ENCODE assay signal across 8 cellular contexts in the genomic region with DNA sequence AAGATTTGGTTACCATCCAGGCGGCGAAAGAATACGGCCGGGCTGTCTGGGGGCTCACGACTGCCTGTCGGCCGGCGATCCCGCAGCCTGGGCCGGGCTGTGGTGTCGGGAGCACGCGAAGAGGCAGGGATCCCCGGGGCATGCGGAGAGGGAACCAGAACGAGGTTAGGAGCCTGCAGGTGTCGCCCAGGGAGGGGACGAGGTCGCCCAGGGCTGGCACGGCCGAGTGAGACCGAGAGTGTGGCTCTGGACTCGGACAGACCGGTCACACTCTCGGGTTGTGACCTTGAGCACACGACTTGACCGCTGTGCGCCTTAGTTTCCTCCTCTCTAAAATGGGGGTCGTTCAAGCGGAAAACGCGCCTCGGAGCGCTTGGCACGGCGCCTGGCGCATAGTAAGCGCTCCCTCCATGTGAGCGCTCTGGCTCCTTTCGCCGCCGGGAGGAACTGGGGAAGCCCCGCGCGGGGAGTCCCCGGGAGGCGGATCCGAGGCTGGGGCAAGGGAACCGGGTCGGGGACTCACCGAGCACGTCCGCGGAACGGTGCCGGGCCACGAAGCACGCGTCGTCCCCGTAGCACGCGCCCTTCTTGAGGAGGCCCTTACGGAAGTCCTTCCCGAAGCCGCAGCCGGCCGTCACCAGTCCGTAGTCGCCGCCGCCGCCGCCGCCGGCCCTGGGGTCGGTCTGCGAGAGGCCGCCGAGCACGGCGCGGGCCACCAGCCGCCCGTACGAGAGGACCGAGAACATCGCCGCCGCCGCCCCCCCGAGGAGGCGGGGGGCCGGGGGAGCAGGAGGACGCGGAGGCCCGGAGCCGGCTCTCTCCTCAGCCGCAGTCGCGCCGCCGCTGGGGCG. TPM values are rescaled to one million over a fixed set of nuclear protein-coding genes. Genes with fewer than 3 reads are reported as not detected.
DNase-seq lines count a peak whose midpoint lies in the region; ATAC-seq and TF ChIP-seq lines count a peak whose summit lies in the region.

No MANE protein-coding gene starts in this region.

- H3K4me1 Mint-ChIP-seq in chondrocyte (ENCODE audit: low read depth), result peaks cover 55% of the 10 kb centered on the region

- H3K36me3 Mint-ChIP-seq in chondrocyte (ENCODE audit: low read depth), result no peaks in the 10 kb centered on the region

- no peak for TF ChIP-seq RAD21 in Ishikawa (IDR thresholded peaks at IDR 0.05; ENCODE audit: low read depth)

- H3K9me3 Mint-ChIP-seq in chondrocyte (ENCODE audit: low read depth), result no peaks in the 10 kb centered on the region

- peak; percentile 37 for ATAC-seq in GM21515 (IDR thresholded peaks at IDR 0.05; ENCODE audit: unreplicated experiment)
- ATAC-seq in activated CD4-positive, CD25-positive, alpha-beta regulatory T cell treated with anti-CD3 and anti-CD28 coated beads, Interleukin-2, amount 50 U/mL, for 24 hours, result peak; percentile 19 to 25
- ATAC-seq in left lobe of liver, result peak; percentile 60

- DNase-seq in GDM1 (lab: John Stamatoyannopoulos, UW) (peak; percentile 56), chondrocyte (ENCODE audit: low spot score) (peak; percentile 92), left lobe of liver (ENCODE audit: low spot score) (peak; percentile 76), SW 1271 (lab: John Stamatoyannopoulos, UW) (no peak)
- DNase-seq in stimulated activated CD4-positive, alpha-beta T cell treated with anti-CD3 and anti-CD28 coated beads, Interleukin-1b, Interleukin-23, amount 100 ng/mL, for 48 hours, result peak; percentile 74

- no peak for TF ChIP-seq CTCF in chondrocyte (IDR thresholded peaks at IDR 0.05)

- TF ChIP-seq EP300 in Ishikawa (IDR thresholded peaks at IDR 0.05; ENCODE audit: borderline replicate concordance), result no peak

- H3K27ac Mint-ChIP-seq in chondrocyte (ENCODE audit: unreplicated experiment), result peak overlapping the region; percentile 88

- H3K27me3 Mint-ChIP-seq in chondrocyte (ENCODE audit: low read depth), result no peaks in the 10 kb centered on the region

- H3K4me3 Mint-ChIP-seq in chondrocyte (ENCODE audit: unreplicated experiment), result peak overlapping the region; percentile 89

TF ChIP-seq in Ishikawa, 13 proteins besides CTCF, POLR2A, EP300 and RAD21:
- TF ChIP-seq CEBPB (IDR thresholded peaks at IDR 0.05) (no peak), TCF12 (IDR thresholded peaks at IDR 0.05; ENCODE audit: low read depth) (peak; percentile 19; the same call in 1 of the 2 replicates), ZBTB7A (IDR thresholded peaks at IDR 0.05; ENCODE audit: low read depth) (no peak), YY1 (IDR thresholded peaks at IDR 0.05; ENCODE audit: low read depth) (peak; percentile 17; the same call in 1 of the 2 replicates), REST (IDR thresholded peaks at IDR 0.05; ENCODE audit: low read depth) (no peak), TEAD4 (IDR thresholded peaks at IDR 0.05) (0 out of 2 replicates have a peak, but pooled peaks have one; percentile 6), FOXM1 (IDR thresholded peaks at IDR 0.05; ENCODE audit: borderline replicate concordance, low read depth) (no peak), TAF1 (IDR thresholded peaks at IDR 0.05; ENCODE audit: low read depth) (peak; percentile 16; the same call in 1 of the 2 replicates), NFIC (IDR thresholded peaks at IDR 0.05) (peak; percentile 74)
- TF ChIP-seq, protein P1, sequence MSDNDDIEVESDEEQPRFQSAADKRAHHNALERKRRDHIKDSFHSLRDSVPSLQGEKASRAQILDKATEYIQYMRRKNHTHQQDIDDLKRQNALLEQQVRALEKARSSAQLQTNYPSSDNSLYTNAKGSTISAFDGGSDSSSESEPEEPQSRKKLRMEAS (IDR thresholded peaks at IDR 0.05), result peak; percentile 86

RNA-seq across cellular contexts. Expression of gene PPTC7, which starts 0.6 kb away (rescaled TPM):
- total RNA-seq in chondrocyte, result 10.9 to 15.3 TPM (median 13.9 TPM) in 3 replicates
- 12.7 TPM for total RNA-seq in left lobe of liver

RNA-seq across cellular contexts. Expression of gene TCTN1, which starts 31.4 kb away (rescaled TPM):
- total RNA-seq in chondrocyte (32.9 to 55.1 TPM (median 37.1 TPM) in 3 replicates), left lobe of liver (14.8 TPM)

Comparison
In these comparisons a context has a peak if more than half of its experiments do, and no peak if none do; other contexts are left out.
1. DNase-seq: peak in GDM1 (single experiment), chondrocyte (single experiment), left lobe of liver (single experiment) and stimulated activated CD4-positive, alpha-beta T cell treated with anti-CD3 and anti-CD28 coated beads, Interleukin-1b, Interleukin-23, amount 100 ng/mL, for 48 hours (single experiment); none in SW 1271 (0 of 2).
2. Peak in every context shown above with its lines, with median percentiles within 50 percentile points of each other: ATAC-seq.